In genomic region chr10:29517352-29517923, GRCh38 we compare ENCODE assay signal across 8 cellular contexts.
DNase-seq lines count a peak whose midpoint lies in the region; ATAC-seq and TF ChIP-seq lines count a peak whose summit lies in the region.

No MANE protein-coding gene starts in this region.

- H3K27me3 Mint-ChIP-seq in GM23338 (ENCODE audit: insufficient read depth, low read depth, poor library complexity): peaks cover 10% of the 10 kb centered on the region
- no peaks in the 10 kb centered on the region for H3K27me3 Mint-ChIP-seq in activated T-cell treated with anti-CD3 and anti-CD28 coated beads, Interleukin-2, amount 50 U/mL, for 4 hours (ENCODE audit: low read depth)

- TF ChIP-seq CTCF in GM23338 (conservative IDR thresholded peaks at IDR 0.05; ENCODE audit: low read depth in 2 of 2) (peak; percentile 72 to 83), thoracic aorta (IDR thresholded peaks at IDR 0.05) (peak; percentile 49)

- intact Hi-C loops in left ventricle myocardium superior (cut with micrococcal nuclease): no loop called here

- H3K27ac Mint-ChIP-seq in GM23338: no peak overlapping the region

- H3K27ac ChIP-seq in GM23338 (ENCODE audit: low read depth): no peak overlapping the region
- peak overlapping the region; percentile 64 to 71 for H3K27ac ChIP-seq in thoracic aorta

- H3K4me2 ChIP-seq in GM23338: no peak overlapping the region

- H3K9me3 Mint-ChIP-seq in GM23338: no peaks in the 10 kb centered on the region
- H3K9me3 Mint-ChIP-seq in activated T-cell treated with anti-CD3 and anti-CD28 coated beads, Interleukin-2, amount 50 U/mL, for 4 hours: no peaks in the 10 kb centered on the region

- H3K4me1 Mint-ChIP-seq in GM23338: peaks cover 5% of the 10 kb centered on the region; the same call in 2 of the 3 replicates
- H3K4me1 Mint-ChIP-seq in activated T-cell treated with anti-CD3 and anti-CD28 coated beads, Interleukin-2, amount 50 U/mL, for 4 hours (ENCODE audit: low read depth): no peaks in the 10 kb centered on the region

- no peaks in the 10 kb centered on the region; the same call in 2 of the 3 replicates for H3K36me3 Mint-ChIP-seq in GM23338 (ENCODE audit: low read depth)
- H3K36me3 Mint-ChIP-seq in activated T-cell treated with anti-CD3 and anti-CD28 coated beads, Interleukin-2, amount 50 U/mL, for 4 hours (ENCODE audit: insufficient read depth): peaks cover 17% of the 10 kb centered on the region

- H3K4me3 ChIP-seq in GM23338 (no peak overlapping the region), thoracic aorta (no peak overlapping the region)

- H3K36me3 ChIP-seq in GM23338 (ENCODE audit: insufficient read depth): no peaks in the 10 kb centered on the region
- H3K36me3 ChIP-seq in thoracic aorta: peaks cover 24% of the 10 kb centered on the region

- no peaks in the 10 kb centered on the region for H3K9me3 ChIP-seq in thoracic aorta

- DNase-seq in AG08395 (ENCODE audit: low spot score): peak; percentile 44
- DNase-seq in GM23338 (ENCODE audit: low spot score): peak; percentile 96
- DNase-seq in SW480 (ENCODE audit: low spot score): peak; percentile 22
- DNase-seq in left ventricle myocardium superior: no peak
- no peak for DNase-seq in thoracic aorta (ENCODE audit: low spot score)
- DNase-seq in HPDE6-E6E7 (ENCODE audit: extremely low spot score): no peak
- no peak for DNase-seq in activated T-cell treated with anti-CD3 and anti-CD28 coated beads, Interleukin-2, amount 50 U/mL, for 4 hours
- DNase-seq in T-helper 2 cell: no peak

- H3K79me2 ChIP-seq in GM23338 (replicated peaks; ENCODE audit: insufficient read depth): no peaks in the 10 kb centered on the region

- no peak overlapping the region for H2AFZ ChIP-seq in GM23338

- no peaks in the 10 kb centered on the region for H3K4me1 ChIP-seq in GM23338 (ENCODE audit: insufficient read depth)
- H3K4me1 ChIP-seq in thoracic aorta (ENCODE audit: control insufficient read depth in 1 of 2, low read depth in 2 of 2): peaks cover 12 to 60% of the 10 kb centered on the region in 2 donors

- ATAC-seq in GM23338 (peak; percentile 99), left ventricle myocardium superior (peak; percentile 36), thoracic aorta (ENCODE audit: insufficient number of reproducible peaks, low FRiP score, low read depth) (no peak)
- no peak for ATAC-seq in activated T-cell treated with anti-CD3 and anti-CD28 coated beads, Interleukin-2, amount 50 U/mL, for 4 hours

- H4K20me1 ChIP-seq in GM23338 (replicated peaks; ENCODE audit: insufficient read depth): no peaks in the 10 kb centered on the region

- H3K27me3 ChIP-seq in GM23338 (ENCODE audit: insufficient read depth): no peaks in the 10 kb centered on the region
- H3K27me3 ChIP-seq in thoracic aorta (replicated peaks; ENCODE audit: insufficient read depth): no peaks in the 10 kb centered on the region

- H3K4me3 Mint-ChIP-seq in GM23338: no peak overlapping the region
- H3K4me3 Mint-ChIP-seq in activated T-cell treated with anti-CD3 and anti-CD28 coated beads, Interleukin-2, amount 50 U/mL, for 4 hours: no peak overlapping the region

- H3F3A ChIP-seq in GM23338 (replicated peaks; ENCODE audit: low read depth): no peaks in the 10 kb centered on the region

- no peaks in the 10 kb centered on the region for H3K9me2 ChIP-seq in GM23338 (ENCODE audit: insufficient read depth)

TF ChIP-seq in GM23338, 12 proteins besides CTCF, POLR2A, EP300 and RAD21:
- TF ChIP-seq EZH2phosphoT487 (IDR thresholded peaks at IDR 0.05; ENCODE audit: unreplicated experiment) (no peak), ZNF462 (CRISPR knock-in tag; IDR thresholded peaks at IDR 0.05) (peak; percentile 64; the same call in 1 of the 2 replicates)

Comparison
In these comparisons a context has a peak if more than half of its experiments do, and no peak if none do; other contexts are left out.
1. DNase-seq: peak in AG08395 (single experiment), GM23338 (single experiment) and SW480 (single experiment); none in left ventricle myocardium superior (single experiment), thoracic aorta (single experiment), HPDE6-E6E7 (single experiment), activated T-cell treated with anti-CD3 and anti-CD28 coated beads, Interleukin-2, amount 50 U/mL, for 4 hours (single experiment) and T-helper 2 cell (0 of 5).
2. ATAC-seq: peak in GM23338 (single experiment) and left ventricle myocardium superior (single experiment); none in thoracic aorta (single experiment) and activated T-cell treated with anti-CD3 and anti-CD28 coated beads, Interleukin-2, amount 50 U/mL, for 4 hours (0 of 2).